ENCODE assay signal across 26 cellular contexts in the genomic region with DNA sequence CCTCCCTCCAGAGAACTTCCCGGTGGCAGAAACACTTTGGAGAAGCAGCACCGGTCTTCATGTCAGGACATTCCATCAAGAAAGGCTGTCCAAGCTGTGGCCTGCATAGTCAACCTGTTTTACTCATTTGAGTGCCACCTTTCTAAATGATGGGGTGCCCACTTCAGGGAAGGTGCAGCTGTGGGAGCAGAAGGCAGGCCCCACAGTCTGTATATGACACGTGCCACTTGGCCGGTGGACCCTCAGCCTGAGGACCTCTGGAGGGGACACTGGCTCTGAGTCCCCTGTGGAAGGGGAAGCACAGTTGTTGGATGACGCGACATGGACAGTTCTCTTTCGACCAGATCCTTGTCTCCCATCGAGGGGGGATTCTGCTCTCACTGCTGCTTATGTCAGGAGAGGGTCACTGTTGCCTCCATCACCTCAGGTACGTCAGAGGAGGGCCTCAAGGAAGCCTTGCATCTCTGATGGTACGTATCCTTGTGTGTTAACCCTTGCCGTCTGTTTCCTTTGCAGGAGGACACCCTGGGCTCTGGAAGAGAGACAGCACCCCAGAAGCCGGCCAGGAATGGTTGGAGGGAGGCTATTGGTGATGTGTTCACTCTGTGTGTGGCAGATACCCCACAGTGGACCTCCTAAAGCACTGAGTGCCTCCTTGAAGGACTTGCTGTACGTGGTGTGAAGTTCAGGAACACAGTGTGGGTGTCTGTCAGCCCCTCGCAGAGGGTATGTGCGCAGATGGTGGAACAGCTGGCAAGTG.
DNase-seq lines count a peak whose midpoint lies in the region; ATAC-seq, FAIRE-seq and TF ChIP-seq lines count a peak whose summit lies in the region.
"Had no signal": no experiment of that assay in that cellular context is flagged by ENCODE, and none has a peak within 500 bp of the region (broad histone marks: within the 10 kb centered on the region; RNA-seq: fewer than 3 reads in every experiment).

No MANE protein-coding gene starts in this region.

- no peaks in the 10 kb centered on the region for H4K20me1 ChIP-seq in smooth muscle cell (ENCODE audit: low read depth)

- H3K9me3 ChIP-seq in AG04450 (ENCODE audit: control insufficient read depth, insufficient read depth, low read length) (no peaks in the 10 kb centered on the region; the same call in 1 of the 2 replicates), RWPE2 (ENCODE audit: severe bottlenecking) (no peaks in the 10 kb centered on the region), smooth muscle cell (replicated peaks; ENCODE audit: low read depth) (no peaks in the 10 kb centered on the region)

- FAIRE-seq in RCC 7860 (lab: Jason Lieb, UNC), result no peak

- no peak overlapping the region for H3K9ac ChIP-seq in smooth muscle cell (ENCODE audit: low read depth)

- H3K4me3 Mint-ChIP-seq in osteocyte (ENCODE audit: unreplicated experiment), result no peak overlapping the region
- H3K4me3 Mint-ChIP-seq: activated CD4-positive, alpha-beta T cell treated with anti-CD3 and anti-CD28 coated beads, Interleukin-2, amount 10 ng/mL, durations not matched to agents 24 days and 14 days; CD4-positive, CD25-positive, alpha-beta regulatory T cell; dendritic cell treated with granulocyte-macrophage colony-stimulating factor and Interleukin-4, amounts not matched to agents 40 ng/mL and 50 ng/mL, for 4 days; stimulated activated naive B cell treated with anti-CD40 and anti-IgM and Interleukin-4, amounts not matched to agents 10 μg/mL and 1 μg/mL and 100 μg/mL, for 72 hours; type B pancreatic cell had no signal

- H3K4me1 ChIP-seq in RWPE2 (ENCODE audit: insufficient read depth, poor library complexity, severe bottlenecking), result no peaks in the 10 kb centered on the region
- no peaks in the 10 kb centered on the region for H3K4me1 ChIP-seq in smooth muscle cell (ENCODE audit: low read depth)

- H3K9me3 Mint-ChIP-seq in osteocyte (ENCODE audit: unreplicated experiment), result no peaks in the 10 kb centered on the region
- H3K9me3 Mint-ChIP-seq: activated CD4-positive, alpha-beta T cell treated with anti-CD3 and anti-CD28 coated beads, Interleukin-2, amount 10 ng/mL, durations not matched to agents 24 days and 14 days; dendritic cell treated with granulocyte-macrophage colony-stimulating factor and Interleukin-4, amounts not matched to agents 40 ng/mL and 50 ng/mL, for 4 days; stimulated activated naive B cell treated with anti-CD40 and anti-IgM and Interleukin-4, amounts not matched to agents 10 μg/mL and 1 μg/mL and 100 μg/mL, for 72 hours had no signal

- DNase-seq in NCI-H1694 treated with DMSO at 0.1 percent for 48 hours (lab: John Stamatoyannopoulos, UW) (peak; percentile 16), NCI-H1694 (lab: John Stamatoyannopoulos, UW) (no peak), AG04450 (ENCODE audit: low read depth, low spot score) (no peak), RWPE2 (ENCODE audit: low spot score) (peak; percentile 49), osteocyte (ENCODE audit: extremely low spot score, unreplicated experiment) (peak; percentile 69), RCC 7860 (ENCODE audit: low spot score) (no peak), smooth muscle cell (lab: John Stamatoyannopoulos, UW; ENCODE audit: unreplicated experiment) (no peak), SHP77 (lab: John Stamatoyannopoulos, UW) (no peak)
- DNase-seq: 8988T; activated CD4-positive, alpha-beta T cell treated with anti-CD3 and anti-CD28 coated beads, Interleukin-2, amount 10 ng/mL, durations not matched to agents 24 days and 14 days; Calu3; CD4-positive, CD25-positive, alpha-beta regulatory T cell; central memory CD4-positive, alpha-beta T cell; DND-41; GF-D8; glutamatergic neuron; HCEC 1CT; NCI-H510A treated with DMSO at 0.1 percent for 48 hours; nucleus accumbens; PC-3; stimulated activated naive B cell treated with anti-CD40 and anti-IgM and Interleukin-4, amounts not matched to agents 10 μg/mL and 1 μg/mL and 100 μg/mL, for 72 hours; T1000 had no signal

- H3K27ac ChIP-seq in AG04450 (ENCODE audit: low read depth, low read length) (peak overlapping the region; percentile 11), RWPE2 (ENCODE audit: poor library complexity, severe bottlenecking) (no peak overlapping the region), smooth muscle cell (ENCODE audit: low read depth) (no peak overlapping the region)
- H3K27ac ChIP-seq: VCaP had no signal

- H3K27me3 ChIP-seq in AG04450 (ENCODE audit: control insufficient read depth, insufficient read depth, low read length) (no peaks in the 10 kb centered on the region), RWPE2 (ENCODE audit: insufficient read depth, poor library complexity, severe bottlenecking) (no peaks in the 10 kb centered on the region), smooth muscle cell (ENCODE audit: low read depth) (no peaks in the 10 kb centered on the region)

- H3K4me1 Mint-ChIP-seq in osteocyte (ENCODE audit: unreplicated experiment), result no peaks in the 10 kb centered on the region
- H3K4me1 Mint-ChIP-seq: activated CD4-positive, alpha-beta T cell treated with anti-CD3 and anti-CD28 coated beads, Interleukin-2, amount 10 ng/mL, durations not matched to agents 24 days and 14 days; CD4-positive, CD25-positive, alpha-beta regulatory T cell; stimulated activated naive B cell treated with anti-CD40 and anti-IgM and Interleukin-4, amounts not matched to agents 10 μg/mL and 1 μg/mL and 100 μg/mL, for 72 hours had no signal

- H3K79me2 ChIP-seq in smooth muscle cell (ENCODE audit: low read depth), result no peaks in the 10 kb centered on the region

- no peaks in the 10 kb centered on the region for H3F3A ChIP-seq in smooth muscle cell (ENCODE audit: low read depth)

- POLR2A ChIA-PET in AG04450 (lab: Yijun Ruan, JAX), result no interaction called here

- no peaks in the 10 kb centered on the region for H3K36me3 Mint-ChIP-seq in osteocyte (ENCODE audit: unreplicated experiment)
- H3K36me3 Mint-ChIP-seq: CD4-positive, CD25-positive, alpha-beta regulatory T cell; stimulated activated naive B cell treated with anti-CD40 and anti-IgM and Interleukin-4, amounts not matched to agents 10 μg/mL and 1 μg/mL and 100 μg/mL, for 72 hours; type B pancreatic cell had no signal

- CTCF ChIA-PET in AG04450 (lab: Charles Lee), result no interaction called here

- no peak for ATAC-seq in RWPE2 (ENCODE audit: low read depth)
- ATAC-seq: esophagus mucosa; PC-3; stimulated activated naive B cell treated with anti-CD40 and anti-IgM and Interleukin-4, amounts not matched to agents 10 μg/mL and 1 μg/mL and 100 μg/mL, for 72 hours had no signal

- peaks cover 8% of the 10 kb centered on the region; the same call in 1 of the 2 replicates for H3K36me3 ChIP-seq in RWPE2 (ENCODE audit: low read depth)
- no peaks in the 10 kb centered on the region for H3K36me3 ChIP-seq in smooth muscle cell (ENCODE audit: low read depth)

- TF ChIP-seq CTCF in AG04450 (IDR thresholded peaks at IDR 0.05; ENCODE audit: low read depth, low read length) (no peak), RWPE2 (IDR thresholded peaks at IDR 0.05; ENCODE audit: poor library complexity, severe bottlenecking) (no peak), osteocyte (IDR thresholded peaks at IDR 0.05) (no peak), smooth muscle cell (IDR thresholded peaks at IDR 0.05; ENCODE audit: borderline replicate concordance, insufficient read depth, poor library complexity, severe bottlenecking) (no peak)

- no peak overlapping the region for H3K4me2 ChIP-seq in smooth muscle cell

- H3K27ac Mint-ChIP-seq in osteocyte (ENCODE audit: unreplicated experiment), result no peak overlapping the region
- H3K27ac Mint-ChIP-seq: activated CD4-positive, alpha-beta T cell treated with anti-CD3 and anti-CD28 coated beads, Interleukin-2, amount 10 ng/mL, durations not matched to agents 24 days and 14 days; CD4-positive, CD25-positive, alpha-beta regulatory T cell; dendritic cell treated with granulocyte-macrophage colony-stimulating factor and Interleukin-4, amounts not matched to agents 40 ng/mL and 50 ng/mL, for 4 days; stimulated activated naive B cell treated with anti-CD40 and anti-IgM and Interleukin-4, amounts not matched to agents 10 μg/mL and 1 μg/mL and 100 μg/mL, for 72 hours; type B pancreatic cell had no signal

- H2AFZ ChIP-seq in smooth muscle cell (ENCODE audit: low read depth), result no peak overlapping the region

- H3K4me3 ChIP-seq in AG04450 (ENCODE audit: low read depth, low read length) (no peak overlapping the region), RWPE2 (ENCODE audit: severe bottlenecking) (no peak overlapping the region), smooth muscle cell (no peak overlapping the region)

- 88% methylated on average over 15 of the region's 15 CpGs for whole genome bisulfite sequencing in smooth muscle cell (ENCODE audit: low lambda C conversion rate)

- H3K27me3 Mint-ChIP-seq in osteocyte (ENCODE audit: unreplicated experiment), result peaks cover 5% of the 10 kb centered on the region
- H3K27me3 Mint-ChIP-seq: activated CD4-positive, alpha-beta T cell treated with anti-CD3 and anti-CD28 coated beads, Interleukin-2, amount 10 ng/mL, durations not matched to agents 24 days and 14 days; dendritic cell treated with granulocyte-macrophage colony-stimulating factor and Interleukin-4, amounts not matched to agents 40 ng/mL and 50 ng/mL, for 4 days; stimulated activated naive B cell treated with anti-CD40 and anti-IgM and Interleukin-4, amounts not matched to agents 10 μg/mL and 1 μg/mL and 100 μg/mL, for 72 hours; type B pancreatic cell had no signal

Comparison
In these comparisons a context has a peak if more than half of its experiments do, and no peak if none do; other contexts are left out.
1. DNase-seq: peak in NCI-H1694 treated with DMSO at 0.1 percent for 48 hours (single experiment), RWPE2 (single experiment) and osteocyte (single experiment); none in NCI-H1694 (single experiment), AG04450 (single experiment), RCC 7860 (single experiment), smooth muscle cell (single experiment) and SHP77 (0 of 2).